1 cellular context compared by ENCODE assay signal in the genomic region with DNA sequence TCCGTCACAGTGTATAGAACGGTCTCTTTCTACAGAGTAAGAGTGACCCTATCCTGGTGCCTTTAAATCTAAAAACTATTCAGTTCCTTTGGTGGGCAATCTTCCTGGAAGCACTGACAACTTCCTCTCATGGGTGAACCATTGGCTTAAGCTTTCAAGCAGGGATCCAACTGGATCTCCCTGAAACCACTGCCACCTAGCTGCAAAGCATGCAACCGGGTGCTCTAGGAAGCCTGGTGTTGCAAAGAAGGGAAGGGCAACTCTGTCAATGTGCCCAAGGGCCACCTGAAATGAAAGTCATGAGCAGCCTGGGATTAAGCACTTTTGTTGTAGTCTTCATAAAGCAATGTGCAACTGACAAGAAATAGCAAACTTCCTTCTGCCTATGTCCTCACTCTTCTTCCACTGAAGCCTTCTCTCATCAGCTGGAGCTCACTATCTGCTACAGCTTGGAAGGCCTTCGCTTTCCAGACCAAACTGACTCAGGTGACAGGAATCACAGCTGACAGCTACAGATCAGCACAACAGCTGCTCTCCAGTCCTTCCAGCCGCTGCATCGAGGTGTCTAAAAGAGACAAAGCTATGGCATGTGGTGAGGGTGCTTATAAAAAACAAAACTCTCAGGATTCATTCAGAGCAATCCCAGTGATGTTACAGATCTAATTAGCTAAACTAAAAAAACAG.
TF ChIP-seq lines count a peak whose summit lies in the region.

No MANE protein-coding gene starts in this region.

TF ChIP-seq in HCT116, 20 proteins besides CTCF, POLR2A, EP300 and RAD21 (continued from another document):
- TF ChIP-seq TCF7L2 (IDR thresholded peaks at IDR 0.05; ENCODE audit: borderline replicate concordance, extremely low read depth, insufficient read depth, insufficient read length) = no peak
